ENCODE assay signal across 9 cellular contexts in the genomic region with DNA sequence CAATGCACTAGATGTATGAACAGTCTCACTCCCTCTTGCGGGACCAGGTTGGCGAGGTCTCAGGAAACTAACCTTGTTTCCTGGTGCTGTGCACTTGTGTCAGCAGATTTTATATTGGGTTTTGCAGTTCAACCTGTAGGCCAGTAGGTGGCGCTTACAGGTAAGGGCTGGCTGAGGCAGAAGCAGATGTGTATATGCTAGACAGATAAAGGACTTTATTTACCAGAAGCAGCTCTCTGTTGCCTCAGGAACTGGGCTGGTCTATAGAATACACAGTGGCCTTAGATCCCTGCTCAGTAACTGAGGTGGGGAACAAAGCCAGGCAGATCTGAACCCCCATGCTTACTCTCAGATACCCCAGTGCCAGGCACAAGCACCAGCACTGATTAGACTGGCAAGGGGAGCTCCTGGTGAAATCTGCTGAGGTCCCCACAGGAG.
DNase-seq lines count a peak whose midpoint lies in the region; ATAC-seq, FAIRE-seq and TF ChIP-seq lines count a peak whose summit lies in the region.
"Had no signal": no experiment of that assay in that cellular context is flagged by ENCODE, and none has a peak within 500 bp of the region (broad histone marks: within the 10 kb centered on the region; RNA-seq: fewer than 3 reads in every experiment).

No MANE protein-coding gene starts in this region.

- intact Hi-C loops in Panc1 (cut with micrococcal nuclease; ENCODE audit: unreplicated experiment) (loop anchor here (2.0 kb wide), 1 partner anchor 401 kb away; no protein-coding TSS in a partner anchor), left cardiac atrium (cut with DNase I) (no loop called here)

- peaks cover 2% of the 10 kb centered on the region; the same call in 1 of the 2 replicates for H3K9me3 ChIP-seq in AG04450 (ENCODE audit: control insufficient read depth, insufficient read depth, low read length)
- no peaks in the 10 kb centered on the region for H3K9me3 ChIP-seq in Panc1 (ENCODE audit: control insufficient read depth, insufficient read depth, low read depth, low read length)

- no peaks in the 10 kb centered on the region for H3K4me1 ChIP-seq in Panc1 (ENCODE audit: control insufficient read depth, insufficient read depth, low read length)

- BruUV-seq in Panc1 (replicated peaks; lab: Mats Ljungman, UMichigan) = no TSS peak

- H3K36me3 ChIP-seq in Panc1 (ENCODE audit: control insufficient read depth, insufficient read depth, low read length) = no peaks in the 10 kb centered on the region

- peak; percentile 87 for TF ChIP-seq CTCF in AG04450 (IDR thresholded peaks at IDR 0.05; ENCODE audit: low read depth, low read length)
- TF ChIP-seq CTCF in Panc1 (IDR thresholded peaks at IDR 0.05) = peak; percentile 88

- no peaks in the 10 kb centered on the region for H3K27me3 ChIP-seq in AG04450 (ENCODE audit: control insufficient read depth, insufficient read depth, low read length)
- no peaks in the 10 kb centered on the region for H3K27me3 ChIP-seq in Panc1 (ENCODE audit: control insufficient read depth, insufficient read depth, low read length)

- in situ Hi-C loops in Panc1 (cut with HindIII; ENCODE audit: low pct_unique_long_range_greater_than_20kb, low sequenced_read_pairs) = no loop called here

- CTCF ChIA-PET in AG04450 (lab: Charles Lee) = interaction anchor here (0.5 to 1.9 kb wide), 11 partner anchors 11 to 403 kb away, joined by 3 to 11 read pairs (median 4); partner anchors contain the start of gene MAPKAPK3
- CTCF ChIA-PET in Panc1 (lab: Charles Lee) = interaction anchor here (0.6 to 0.9 kb wide), 3 partner anchors 360 to 1851 kb away, joined by 3 to 4 read pairs (median 4); partner anchors contain the start of gene USP19

- POLR2A ChIA-PET in AG04450 (lab: Yijun Ruan, JAX) (no interaction called here), Panc1 (lab: Charles Lee) (no interaction called here)

- FAIRE-seq in GM18507 (lab: Jason Lieb, UNC) = peak; percentile 92

- DNase-seq in AG04450 (ENCODE audit: low read depth, low spot score) = peak; percentile 13
- DNase-seq in GM18507 (ENCODE audit: extremely low spot score, insufficient read length, low read depth) = peak; percentile 32
- peak; percentile 40 for DNase-seq in HuH-7 (ENCODE audit: low spot score)
- DNase-seq in Panc1 (ENCODE audit: low read depth, low spot score) = peak; percentile 24
- DNase-seq in activated effector memory CD4-positive, alpha-beta T cell treated with anti-CD3 and anti-CD28 coated beads, Interleukin-2, amount 50 U/mL, for 16 hours = peak; percentile 74
- no peak for DNase-seq in left cardiac atrium
- DNase-seq in stimulated activated CD4-positive, alpha-beta T cell treated with anti-CD3 and anti-CD28 coated beads, Interleukin-15, amount 100 ng/mL, for 48 hours (ENCODE audit: low read depth in 2 of 2) = peak; percentile 14 to 19
- DNase-seq in mesenteric fat pad (ENCODE audit: low spot score) = no peak

- H3K27ac ChIP-seq in AG04450 (ENCODE audit: low read depth, low read length) (no peak overlapping the region), Panc1 (ENCODE audit: low read length) (no peak overlapping the region)
- H3K27ac ChIP-seq: skin epidermis had no signal

- H3K4me3 ChIP-seq in AG04450 (ENCODE audit: low read depth, low read length) = no peak overlapping the region
- H3K4me3 ChIP-seq in Panc1 (ENCODE audit: low read depth in 2 of 2, low read length in 2 of 2) = no peak overlapping the region
- H3K4me3 ChIP-seq: skin epidermis had no signal

- peak; percentile 90 for ATAC-seq in Panc1
- peak; percentile 12 to 63 for ATAC-seq in left cardiac atrium

Comparison
In these comparisons a context has a peak if more than half of its experiments do, and no peak if none do; other contexts are left out.
1. DNase-seq: peak in AG04450 (single experiment), GM18507 (single experiment), HuH-7 (single experiment), Panc1 (single experiment), activated effector memory CD4-positive, alpha-beta T cell treated with anti-CD3 and anti-CD28 coated beads, Interleukin-2, amount 50 U/mL, for 16 hours (single experiment) and stimulated activated CD4-positive, alpha-beta T cell treated with anti-CD3 and anti-CD28 coated beads, Interleukin-15, amount 100 ng/mL, for 48 hours (2 of 2); none in left cardiac atrium (single experiment) and mesenteric fat pad (single experiment).